ENCODE assay signal across 1 cellular context in the genomic region with DNA sequence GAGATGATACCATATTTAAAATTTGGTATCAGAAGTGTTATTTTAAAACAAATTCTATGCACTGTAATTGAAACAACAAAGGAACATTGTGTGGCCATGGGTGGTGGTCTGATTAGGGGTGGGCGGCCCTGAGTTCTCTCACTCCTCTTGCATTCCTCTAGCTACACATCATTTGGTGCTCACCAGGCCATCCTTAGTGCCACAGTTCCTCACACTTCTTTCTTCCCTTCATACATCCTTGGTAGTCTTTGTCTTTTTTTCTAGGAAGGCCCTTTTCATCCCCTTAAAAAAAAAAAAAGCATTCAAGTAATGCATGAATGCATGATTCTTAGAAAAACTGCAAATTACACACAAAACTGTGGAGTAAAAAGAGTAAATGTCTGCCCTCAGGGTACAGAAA.
TF ChIP-seq lines count a peak whose summit lies in the region.

No MANE protein-coding gene starts in this region.

TF ChIP-seq in GM12878, 131 proteins besides CTCF, POLR2A, EP300 and RAD21:
- TF ChIP-seq, protein P1, sequence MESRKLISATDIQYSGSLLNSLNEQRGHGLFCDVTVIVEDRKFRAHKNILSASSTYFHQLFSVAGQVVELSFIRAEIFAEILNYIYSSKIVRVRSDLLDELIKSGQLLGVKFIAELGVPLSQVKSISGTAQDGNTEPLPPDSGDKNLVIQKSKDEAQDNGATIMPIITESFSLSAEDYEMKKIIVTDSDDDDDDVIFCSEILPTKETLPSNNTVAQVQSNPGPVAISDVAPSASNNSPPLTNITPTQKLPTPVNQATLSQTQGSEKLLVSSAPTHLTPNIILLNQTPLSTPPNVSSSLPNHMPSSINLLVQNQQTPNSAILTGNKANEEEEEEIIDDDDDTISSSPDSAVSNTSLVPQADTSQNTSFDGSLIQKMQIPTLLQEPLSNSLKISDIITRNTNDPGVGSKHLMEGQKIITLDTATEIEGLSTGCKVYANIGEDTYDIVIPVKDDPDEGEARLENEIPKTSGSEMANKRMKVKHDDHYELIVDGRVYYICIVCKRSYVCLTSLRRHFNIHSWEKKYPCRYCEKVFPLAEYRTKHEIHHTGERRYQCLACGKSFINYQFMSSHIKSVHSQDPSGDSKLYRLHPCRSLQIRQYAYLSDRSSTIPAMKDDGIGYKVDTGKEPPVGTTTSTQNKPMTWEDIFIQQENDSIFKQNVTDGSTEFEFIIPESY (IDR thresholded peaks at IDR 0.05), result no peak
- no peak for TF ChIP-seq TCF12 (IDR thresholded peaks at IDR 0.05; ENCODE audit: low read depth, low read length)
- no peak for TF ChIP-seq RB1 (IDR thresholded peaks at IDR 0.05; ENCODE audit: borderline replicate concordance)
- TF ChIP-seq IKZF1 (conservative IDR thresholded peaks at IDR 0.05), result no peak
- no peak for TF ChIP-seq EED (IDR thresholded peaks at IDR 0.05; ENCODE audit: low read depth)
- TF ChIP-seq BACH1 (IDR thresholded peaks at IDR 0.05; ENCODE audit: borderline replicate concordance), result no peak
- no peak for TF ChIP-seq ZBED1 (IDR thresholded peaks at IDR 0.05; ENCODE audit: borderline replicate concordance)
- no peak for TF ChIP-seq NFIC (IDR thresholded peaks at IDR 0.05; ENCODE audit: low read depth, low read length)
- no peak for TF ChIP-seq CHD4 (IDR thresholded peaks at IDR 0.05)
